ENCODE assay signal across 14 cellular contexts in genomic region chr4:149914101-149914500, GRCh38.
DNase-seq lines count a peak whose midpoint lies in the region; ATAC-seq and TF ChIP-seq lines count a peak whose summit lies in the region.
"Had no signal": no experiment of that assay in that cellular context is flagged by ENCODE, and none has a peak within 500 bp of the region (broad histone marks: within the 10 kb centered on the region; RNA-seq: fewer than 3 reads in every experiment).

No MANE protein-coding gene starts in this region.

- H3K4me2 ChIP-seq in neural cell (ENCODE audit: low read length): no peak overlapping the region
- H3K4me2 ChIP-seq: GM23338 had no signal

- H3K9me3 ChIP-seq in left ventricle myocardium inferior (replicated peaks): no peaks in the 10 kb centered on the region
- H3K9me3 ChIP-seq in right atrium auricular region: no peaks in the 10 kb centered on the region
- H3K9me3 ChIP-seq in neural cell (ENCODE audit: low read length): no peaks in the 10 kb centered on the region
- H3K9me3 ChIP-seq: Caco-2, HAP-1 had no signal

- H3K27me3 ChIP-seq in left ventricle myocardium inferior (ENCODE audit: low read depth) (no peaks in the 10 kb centered on the region), right atrium auricular region (no peaks in the 10 kb centered on the region), neural cell (ENCODE audit: insufficient read depth, low read depth, low read length) (no peaks in the 10 kb centered on the region)

- H3K9me2 ChIP-seq in neural cell (ENCODE audit: insufficient read depth, low read length): no peaks in the 10 kb centered on the region

- H3K4me1 ChIP-seq in left ventricle myocardium inferior (no peaks in the 10 kb centered on the region), right atrium auricular region (no peaks in the 10 kb centered on the region)
- H3K4me1 ChIP-seq: Caco-2, HAP-1 had no signal

- peaks cover 3% of the 10 kb centered on the region for H3F3A ChIP-seq in neural cell (ENCODE audit: insufficient read depth, low read length, poor library complexity, severe bottlenecking)

- no peak overlapping the region for H2AFZ ChIP-seq in neural cell (ENCODE audit: low read depth, low read length)
- H2AFZ ChIP-seq: GM23338 had no signal

- DNase-seq in left ventricle myocardium inferior (no peak), right atrium auricular region (ENCODE audit: low spot score) (no peak), left kidney (ENCODE audit: low read depth, low spot score) (peak; percentile 17), NOMO-1 (lab: John Stamatoyannopoulos, UW; ENCODE audit: unreplicated experiment in 2 of 2) (no peak), COLO829 (ENCODE audit: low spot score) (no peak)
- DNase-seq: CD4-positive, alpha-beta memory T cell; DMS153 had no signal

- H3K36me3 ChIP-seq in left ventricle myocardium inferior (no peaks in the 10 kb centered on the region), right atrium auricular region (no peaks in the 10 kb centered on the region), neural cell (ENCODE audit: insufficient read depth, low read length) (no peaks in the 10 kb centered on the region)
- H3K36me3 ChIP-seq: HAP-1 had no signal

- H3K9ac ChIP-seq in neural cell (ENCODE audit: low read length): no peak overlapping the region

- ATAC-seq in GM18519 (IDR thresholded peaks at IDR 0.05; ENCODE audit: low FRiP score, unreplicated experiment): peak; percentile 12
- ATAC-seq in HG03469 (IDR thresholded peaks at IDR 0.05; ENCODE audit: unreplicated experiment): no peak

- TF ChIP-seq RAD21 in neural cell (conservative IDR thresholded peaks at IDR 0.05): no peak

- TF ChIP-seq CTCF in left ventricle myocardium inferior (IDR thresholded peaks at IDR 0.05; ENCODE audit: borderline replicate concordance): no peak
- TF ChIP-seq CTCF in right atrium auricular region (IDR thresholded peaks at IDR 0.05): no peak
- no peak for TF ChIP-seq CTCF in neural cell (IDR thresholded peaks at IDR 0.05; ENCODE audit: poor library complexity, severe bottlenecking)

- intact Hi-C loops in left ventricle myocardium inferior (cut with micrococcal nuclease): no loop called here

- no peaks in the 10 kb centered on the region for H4K20me1 ChIP-seq in neural cell (ENCODE audit: insufficient read depth)

- no peak for TF ChIP-seq EP300 in neural cell (conservative IDR thresholded peaks at IDR 0.05; ENCODE audit: poor library complexity, severe bottlenecking)

- no peak overlapping the region for H3K4me3 ChIP-seq in left ventricle myocardium inferior
- H3K4me3 ChIP-seq in right atrium auricular region: no peak overlapping the region
- H3K4me3 ChIP-seq in neural cell (ENCODE audit: low read length): no peak overlapping the region
- H3K4me3 ChIP-seq: GM12878, GM23338, HAP-1 had no signal

- peak overlapping the region; percentile 32 for H3K27ac ChIP-seq in left ventricle myocardium inferior (replicated peaks)
- no peak overlapping the region for H3K27ac ChIP-seq in right atrium auricular region
- H3K27ac ChIP-seq in neural cell (ENCODE audit: low read length): no peak overlapping the region

- H3K79me2 ChIP-seq in neural cell (replicated peaks; ENCODE audit: insufficient read depth, low read length): no peaks in the 10 kb centered on the region

TF ChIP-seq in neural cell, 6 proteins besides CTCF, POLR2A, EP300 and RAD21:
- TF ChIP-seq TAF1 (IDR thresholded peaks at IDR 0.05; ENCODE audit: low read depth) (no peak), EZH2 (IDR thresholded peaks at IDR 0.05; ENCODE audit: borderline replicate concordance, insufficient read depth, low read length, poor library complexity, severe bottlenecking) (no peak), SMC3 (conservative IDR thresholded peaks at IDR 0.05; ENCODE audit: poor library complexity) (no peak), MXI1 (conservative IDR thresholded peaks at IDR 0.05; ENCODE audit: poor library complexity, severe bottlenecking) (no peak), POLR2AphosphoS5 (IDR thresholded peaks at IDR 0.05) (no peak)
- TF ChIP-seq, protein P1, sequence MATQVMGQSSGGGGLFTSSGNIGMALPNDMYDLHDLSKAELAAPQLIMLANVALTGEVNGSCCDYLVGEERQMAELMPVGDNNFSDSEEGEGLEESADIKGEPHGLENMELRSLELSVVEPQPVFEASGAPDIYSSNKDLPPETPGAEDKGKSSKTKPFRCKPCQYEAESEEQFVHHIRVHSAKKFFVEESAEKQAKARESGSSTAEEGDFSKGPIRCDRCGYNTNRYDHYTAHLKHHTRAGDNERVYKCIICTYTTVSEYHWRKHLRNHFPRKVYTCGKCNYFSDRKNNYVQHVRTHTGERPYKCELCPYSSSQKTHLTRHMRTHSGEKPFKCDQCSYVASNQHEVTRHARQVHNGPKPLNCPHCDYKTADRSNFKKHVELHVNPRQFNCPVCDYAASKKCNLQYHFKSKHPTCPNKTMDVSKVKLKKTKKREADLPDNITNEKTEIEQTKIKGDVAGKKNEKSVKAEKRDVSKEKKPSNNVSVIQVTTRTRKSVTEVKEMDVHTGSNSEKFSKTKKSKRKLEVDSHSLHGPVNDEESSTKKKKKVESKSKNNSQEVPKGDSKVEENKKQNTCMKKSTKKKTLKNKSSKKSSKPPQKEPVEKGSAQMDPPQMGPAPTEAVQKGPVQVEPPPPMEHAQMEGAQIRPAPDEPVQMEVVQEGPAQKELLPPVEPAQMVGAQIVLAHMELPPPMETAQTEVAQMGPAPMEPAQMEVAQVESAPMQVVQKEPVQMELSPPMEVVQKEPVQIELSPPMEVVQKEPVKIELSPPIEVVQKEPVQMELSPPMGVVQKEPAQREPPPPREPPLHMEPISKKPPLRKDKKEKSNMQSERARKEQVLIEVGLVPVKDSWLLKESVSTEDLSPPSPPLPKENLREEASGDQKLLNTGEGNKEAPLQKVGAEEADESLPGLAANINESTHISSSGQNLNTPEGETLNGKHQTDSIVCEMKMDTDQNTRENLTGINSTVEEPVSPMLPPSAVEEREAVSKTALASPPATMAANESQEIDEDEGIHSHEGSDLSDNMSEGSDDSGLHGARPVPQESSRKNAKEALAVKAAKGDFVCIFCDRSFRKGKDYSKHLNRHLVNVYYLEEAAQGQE (IDR thresholded peaks at IDR 0.05; ENCODE audit: borderline replicate concordance): peak; percentile 42
